Comparison of ENCODE assay signal across 8 cellular contexts in the genomic region with DNA sequence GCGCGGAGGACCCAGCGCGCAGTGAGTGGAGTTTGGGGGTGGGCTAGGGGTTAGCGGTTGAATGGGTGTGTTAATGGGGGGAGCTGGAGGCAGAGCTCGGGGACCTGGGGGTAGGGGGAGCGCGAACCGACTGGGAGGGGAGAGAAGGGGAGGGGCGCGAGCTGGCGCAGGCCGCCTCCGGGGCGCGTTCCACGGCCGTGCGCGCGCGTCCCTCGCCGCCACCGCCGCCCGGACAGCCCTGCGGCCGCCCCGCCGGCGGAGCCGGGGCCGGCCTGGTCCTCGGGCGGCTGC. TPM values are rescaled to one million over a fixed set of nuclear protein-coding genes. Genes with fewer than 3 reads are reported as not detected.
DNase-seq lines count a peak whose midpoint lies in the region; ATAC-seq, FAIRE-seq and TF ChIP-seq lines count a peak whose summit lies in the region.

Gene ADGRL2, plus strand, starts transcription at position 194 of the 291 bp plus-strand sequence. CDS start 36,051 bp downstream, outside the sequence.

- H3K27ac Mint-ChIP-seq in activated T-cell treated with anti-CD3 and anti-CD28 coated beads, Interleukin-2, amount 50 U/mL, for 24 hours = no peak within 1 kb of the TSS

- peak within 1 kb of the TSS; percentile 36 for H3K4me3 Mint-ChIP-seq in activated T-cell treated with anti-CD3 and anti-CD28 coated beads, Interleukin-2, amount 50 U/mL, for 24 hours

- no peaks in the 10 kb centered on the region for H3K36me3 Mint-ChIP-seq in activated T-cell treated with anti-CD3 and anti-CD28 coated beads, Interleukin-2, amount 50 U/mL, for 24 hours (ENCODE audit: low read depth)

- peaks cover 5% of the 10 kb centered on the region for H3K4me1 Mint-ChIP-seq in activated T-cell treated with anti-CD3 and anti-CD28 coated beads, Interleukin-2, amount 50 U/mL, for 24 hours (ENCODE audit: low read depth)

- H3K36me3 ChIP-seq in body of pancreas (replicated peaks in 1 of 2; ENCODE audit: insufficient read depth in 1 of 2, low read depth in 2 of 2) (no peaks in the 10 kb centered on the region), kidney (ENCODE audit: control insufficient read depth in 1 of 2, insufficient read depth in 2 of 2, low read length in 2 of 2) (no peaks in the 10 kb centered on the region)

- DNase-seq in activated T-cell treated with anti-CD3 and anti-CD28 coated beads, Interleukin-2, amount 50 U/mL, for 24 hours = no peak
- no peak for DNase-seq in activated T-cell treated with anti-CD3 and anti-CD28 coated beads for 4 hours
- DNase-seq in body of pancreas = no peak
- peak; percentile 84 for DNase-seq in kidney
- DNase-seq in CD1c-positive myeloid dendritic cell (ENCODE audit: extremely low spot score) = no peak

- H3K27me3 ChIP-seq in body of pancreas = no peaks in the 10 kb centered on the region

- TF ChIP-seq CTCF in body of pancreas (IDR thresholded peaks at IDR 0.05) (no peak), kidney (IDR thresholded peaks at IDR 0.05; ENCODE audit: borderline replicate concordance, extremely low read depth, insufficient read depth) (no peak), subcutaneous adipose tissue (IDR thresholded peaks at IDR 0.05; ENCODE audit: low read depth) (no peak)

- H3K4me3 ChIP-seq in body of pancreas (peak within 1 kb of the TSS; percentile 91 to 96), kidney (ENCODE audit: low read length in 2 of 2) (peak within 1 kb of the TSS; percentile 92 to 93)

- intact Hi-C loops in body of pancreas (cut with DNase I) = no loop called here
- intact Hi-C loops in kidney (cut with DNase I) = no loop called here

- H3K9me3 Mint-ChIP-seq in activated T-cell treated with anti-CD3 and anti-CD28 coated beads, Interleukin-2, amount 50 U/mL, for 24 hours = no peaks in the 10 kb centered on the region

- TF ChIP-seq POLR2A in body of pancreas (IDR thresholded peaks at IDR 0.05) = no peak

- FAIRE-seq in kidney (lab: Jason Lieb, UNC) = no peak

- peaks cover 30% of the 10 kb centered on the region for H3K4me1 ChIP-seq in body of pancreas
- H3K4me1 ChIP-seq in kidney (ENCODE audit: control insufficient read depth in 1 of 2, insufficient read depth in 1 of 2, low read depth in 1 of 2, low read length in 2 of 2) = peaks cover under 1 to 6% of the 10 kb centered on the region in 2 donors

- peak within 1 kb of the TSS; percentile 74 to 95 for H3K9ac ChIP-seq in kidney (ENCODE audit: low read length in 2 of 2)

- ATAC-seq in body of pancreas (peak; percentile 33), GM19467 (IDR thresholded peaks at IDR 0.05; ENCODE audit: unreplicated experiment) (no peak), GM21528 (IDR thresholded peaks at IDR 0.05; ENCODE audit: low FRiP score, unreplicated experiment) (no peak)

- peak within 1 kb of the TSS; percentile 84 to 98 (median 90) for H3K27ac ChIP-seq in body of pancreas
- H3K27ac ChIP-seq in kidney (ENCODE audit: low read depth in 2 of 2, low read length in 2 of 2) = peak within 1 kb of the TSS; percentile 95 to 98

- 0 to 1% methylated on average over 17 to 35 of the region's 36 CpGs for WGBS in body of pancreas, 2 donors

- H3K27me3 Mint-ChIP-seq in activated T-cell treated with anti-CD3 and anti-CD28 coated beads, Interleukin-2, amount 50 U/mL, for 24 hours = peaks cover 59% of the 10 kb centered on the region

- H3K9me3 ChIP-seq in body of pancreas = no peaks in the 10 kb centered on the region
- no peaks in the 10 kb centered on the region for H3K9me3 ChIP-seq in kidney (ENCODE audit: control insufficient read depth in 1 of 2, low read length in 2 of 2)

RNA-seq across cellular contexts. Expression of gene ADGRL2, which starts in this region (rescaled TPM):
- 10 to 100 TPM; 11.5 to 25.7 TPM for total RNA-seq in body of pancreas
- 71.2 TPM for total RNA-seq in kidney
- polyA plus RNA-seq in kidney (ENCODE audit: insufficient read depth, low read depth, low replicate concordance) = 27.2 TPM
- 10 to 100 TPM; 59.7 to 74.2 (median 69.0) TPM for total RNA-seq in subcutaneous adipose tissue
